In genomic region chr19:4415352-4415751, GRCh38 we compare ENCODE assay signal across 1 cellular context.
TF ChIP-seq lines count a peak whose summit lies in the region.

No MANE protein-coding gene starts in this region.

TF ChIP-seq in K562, 482 proteins besides CTCF, POLR2A, EP300 and RAD21:
- TF ChIP-seq CBX2 (IDR thresholded peaks at IDR 0.05; ENCODE audit: insufficient read depth, low read length, poor library complexity, severe bottlenecking), result no peak
- TF ChIP-seq, protein P1, sequence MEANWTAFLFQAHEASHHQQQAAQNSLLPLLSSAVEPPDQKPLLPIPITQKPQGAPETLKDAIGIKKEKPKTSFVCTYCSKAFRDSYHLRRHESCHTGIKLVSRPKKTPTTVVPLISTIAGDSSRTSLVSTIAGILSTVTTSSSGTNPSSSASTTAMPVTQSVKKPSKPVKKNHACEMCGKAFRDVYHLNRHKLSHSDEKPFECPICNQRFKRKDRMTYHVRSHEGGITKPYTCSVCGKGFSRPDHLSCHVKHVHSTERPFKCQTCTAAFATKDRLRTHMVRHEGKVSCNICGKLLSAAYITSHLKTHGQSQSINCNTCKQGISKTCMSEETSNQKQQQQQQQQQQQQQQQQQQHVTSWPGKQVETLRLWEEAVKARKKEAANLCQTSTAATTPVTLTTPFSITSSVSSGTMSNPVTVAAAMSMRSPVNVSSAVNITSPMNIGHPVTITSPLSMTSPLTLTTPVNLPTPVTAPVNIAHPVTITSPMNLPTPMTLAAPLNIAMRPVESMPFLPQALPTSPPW (CRISPR knock-in tag; IDR thresholded peaks at IDR 0.05), result peak; percentile 49; the same call in 1 of the 2 replicates
TF ChIP-seq in K562: peak in this region for 1.
